In the genomic region with DNA sequence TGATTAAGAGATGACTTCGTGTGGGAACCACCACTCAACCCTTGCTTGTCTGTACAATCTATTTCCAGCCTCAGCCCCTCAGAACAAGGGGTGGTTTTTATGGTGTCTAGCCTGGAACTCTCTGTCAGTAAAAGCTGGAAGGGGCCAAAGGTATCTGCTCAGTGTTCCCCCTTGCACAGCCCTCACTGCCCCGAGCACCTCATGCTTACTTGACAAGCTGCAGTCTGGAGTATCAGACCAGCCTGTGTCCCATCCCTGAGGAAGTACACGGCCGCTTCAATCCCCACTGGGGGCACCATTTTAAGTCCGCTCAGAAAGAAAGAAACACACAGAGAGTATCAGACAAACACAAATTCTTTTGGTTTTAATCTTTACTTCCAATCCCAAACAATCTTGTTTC, we compare ENCODE assay signal across 18 cellular contexts. TPM values are rescaled to one million over a fixed set of nuclear protein-coding genes. Genes with fewer than 3 reads are reported as not detected.
A peak's percentile ranks its signal among the peaks of the same experiment; 100 is the strongest.
DNase-seq lines count a peak whose midpoint lies in the region; ATAC-seq and TF ChIP-seq lines count a peak whose summit lies in the region.
"Had no signal": no experiment of that assay in that cellular context is flagged by ENCODE, and none has a peak within 500 bp of the region (broad histone marks: within the 10 kb centered on the region; RNA-seq: fewer than 3 reads in every experiment).

No MANE protein-coding gene starts in this region.

- H3K36me3 ChIP-seq in tibial artery: peaks cover 46 to 53% (median 52%) of the 10 kb centered on the region in 3 donors
- H3K36me3 ChIP-seq: HAP-1 had no signal

- peaks cover 48% of the 10 kb centered on the region for H3K36me3 Mint-ChIP-seq in WTC11

- H3K27ac ChIP-seq in tibial artery: peak overlapping the region; percentile 50 to 61
- H3K27ac ChIP-seq: KMS-11 had no signal

- no peak for ATAC-seq in left ventricle myocardium superior
- no peak for ATAC-seq in WTC11
- no peak for ATAC-seq in GM19452 (IDR thresholded peaks at IDR 0.05; ENCODE audit: unreplicated experiment)
- ATAC-seq: Panc1, Right ventricle myocardium inferior had no signal

- intact Hi-C loops in cardiac septum (cut with DNase I) (loop anchor here (10.0 kb wide), 1 partner anchor 402 kb away; no protein-coding TSS in a partner anchor), left ventricle myocardium superior (cut with micrococcal nuclease) (no loop called here), tibial artery (cut with DNase I; ENCODE audit: low total_unique reads) (no loop called here)

- no peaks in the 10 kb centered on the region for H3K9me3 Mint-ChIP-seq in WTC11

- peaks cover 35% of the 10 kb centered on the region for H3K4me1 Mint-ChIP-seq in WTC11

- CTCF ChIA-PET in WTC11 (lab: Charles Lee): interaction anchor here (0.9 to 4.1 kb wide), 3 partner anchors 139 to 166 kb away, joined by 3 to 51 read pairs (median 13); no protein-coding TSS in a partner anchor

- peaks cover 0 to 21% (median 5%) of the 10 kb centered on the region in 4 donors for H3K4me1 ChIP-seq in tibial artery

- POLR2A ChIA-PET in WTC11 (lab: Charles Lee): no interaction called here

- H3K4me3 ChIP-seq in tibial artery: no peak overlapping the region
- H3K4me3 ChIP-seq: HAP-1 had no signal

- DNase-seq in cardiac septum (ENCODE audit: low spot score): peak; percentile 26
- DNase-seq in left ventricle myocardium superior: no peak
- DNase-seq in WTC11 (ENCODE audit: low spot score): no peak
- peak; percentile 73 for DNase-seq in mesenteric fat pad (ENCODE audit: low spot score)
- no peak for DNase-seq in tibial artery
- no peak for DNase-seq in NCI-H128 (lab: John Stamatoyannopoulos, UW; ENCODE audit: unreplicated experiment)
- DNase-seq in NCI-H524 (lab: John Stamatoyannopoulos, UW): no peak
- DNase-seq: 8988T, C1 segment of cervical spinal cord, DMS 273 treated with DMSO at 0.1 percent for 48 hours, NCI-H1048, NCI-H146, NCI-H510A treated with DMSO at 0.1 percent for 48 hours had no signal

- H3K27me3 Mint-ChIP-seq in WTC11 (ENCODE audit: low read depth): no peaks in the 10 kb centered on the region

- no peaks in the 10 kb centered on the region for H3K9me3 ChIP-seq in tibial artery
- H3K9me3 ChIP-seq: HAP-1 had no signal

- H3K4me3 Mint-ChIP-seq in WTC11: no peak overlapping the region

- H3K27ac Mint-ChIP-seq in WTC11: peak overlapping the region; percentile 50; the same call in 1 of the 2 replicates

- TF ChIP-seq CTCF in WTC11 (IDR thresholded peaks at IDR 0.05) (no peak), tibial artery (IDR thresholded peaks at IDR 0.05) (no peak)

- H3K27me3 ChIP-seq in tibial artery: no peaks in the 10 kb centered on the region

TF ChIP-seq in WTC11, 78 proteins besides CTCF, POLR2A, EP300 and RAD21:
- TF ChIP-seq, protein P1, sequence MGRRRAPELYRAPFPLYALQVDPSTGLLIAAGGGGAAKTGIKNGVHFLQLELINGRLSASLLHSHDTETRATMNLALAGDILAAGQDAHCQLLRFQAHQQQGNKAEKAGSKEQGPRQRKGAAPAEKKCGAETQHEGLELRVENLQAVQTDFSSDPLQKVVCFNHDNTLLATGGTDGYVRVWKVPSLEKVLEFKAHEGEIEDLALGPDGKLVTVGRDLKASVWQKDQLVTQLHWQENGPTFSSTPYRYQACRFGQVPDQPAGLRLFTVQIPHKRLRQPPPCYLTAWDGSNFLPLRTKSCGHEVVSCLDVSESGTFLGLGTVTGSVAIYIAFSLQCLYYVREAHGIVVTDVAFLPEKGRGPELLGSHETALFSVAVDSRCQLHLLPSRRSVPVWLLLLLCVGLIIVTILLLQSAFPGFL (CRISPR knock-in tag; IDR thresholded peaks at IDR 0.05; ENCODE audit: borderline replicate concordance): no peak
- TF ChIP-seq, protein P2, sequence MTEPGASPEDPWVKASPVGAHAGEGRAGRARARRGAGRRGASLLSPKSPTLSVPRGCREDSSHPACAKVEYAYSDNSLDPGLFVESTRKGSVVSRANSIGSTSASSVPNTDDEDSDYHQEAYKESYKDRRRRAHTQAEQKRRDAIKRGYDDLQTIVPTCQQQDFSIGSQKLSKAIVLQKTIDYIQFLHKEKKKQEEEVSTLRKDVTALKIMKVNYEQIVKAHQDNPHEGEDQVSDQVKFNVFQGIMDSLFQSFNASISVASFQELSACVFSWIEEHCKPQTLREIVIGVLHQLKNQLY (CRISPR knock-in tag; IDR thresholded peaks at IDR 0.05): no peak
- TF ChIP-seq ELF4 (CRISPR knock-in tag; IDR thresholded peaks at IDR 0.05; ENCODE audit: low read depth) (no peak), EMX1 (CRISPR knock-in tag; IDR thresholded peaks at IDR 0.05) (no peak), SMAD3 (CRISPR knock-in tag; IDR thresholded peaks at IDR 0.05; ENCODE audit: borderline replicate concordance) (no peak), CBFB (CRISPR knock-in tag; IDR thresholded peaks at IDR 0.05; ENCODE audit: low read depth) (no peak), PRRX2 (CRISPR knock-in tag; IDR thresholded peaks at IDR 0.05) (no peak)
- TF ChIP-seq, protein P3, sequence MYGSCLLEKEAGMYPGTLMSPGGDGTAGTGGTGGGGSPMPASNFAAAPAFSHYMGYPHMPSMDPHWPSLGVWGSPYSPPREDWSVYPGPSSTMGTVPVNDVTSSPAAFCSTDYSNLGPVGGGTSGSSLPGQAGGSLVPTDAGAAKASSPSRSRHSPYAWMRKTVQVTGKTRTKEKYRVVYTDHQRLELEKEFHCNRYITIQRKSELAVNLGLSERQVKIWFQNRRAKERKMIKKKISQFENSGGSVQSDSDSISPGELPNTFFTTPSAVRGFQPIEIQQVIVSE (CRISPR knock-in tag; IDR thresholded peaks at IDR 0.05; ENCODE audit: borderline replicate concordance): no peak
- TF ChIP-seq, protein P4, sequence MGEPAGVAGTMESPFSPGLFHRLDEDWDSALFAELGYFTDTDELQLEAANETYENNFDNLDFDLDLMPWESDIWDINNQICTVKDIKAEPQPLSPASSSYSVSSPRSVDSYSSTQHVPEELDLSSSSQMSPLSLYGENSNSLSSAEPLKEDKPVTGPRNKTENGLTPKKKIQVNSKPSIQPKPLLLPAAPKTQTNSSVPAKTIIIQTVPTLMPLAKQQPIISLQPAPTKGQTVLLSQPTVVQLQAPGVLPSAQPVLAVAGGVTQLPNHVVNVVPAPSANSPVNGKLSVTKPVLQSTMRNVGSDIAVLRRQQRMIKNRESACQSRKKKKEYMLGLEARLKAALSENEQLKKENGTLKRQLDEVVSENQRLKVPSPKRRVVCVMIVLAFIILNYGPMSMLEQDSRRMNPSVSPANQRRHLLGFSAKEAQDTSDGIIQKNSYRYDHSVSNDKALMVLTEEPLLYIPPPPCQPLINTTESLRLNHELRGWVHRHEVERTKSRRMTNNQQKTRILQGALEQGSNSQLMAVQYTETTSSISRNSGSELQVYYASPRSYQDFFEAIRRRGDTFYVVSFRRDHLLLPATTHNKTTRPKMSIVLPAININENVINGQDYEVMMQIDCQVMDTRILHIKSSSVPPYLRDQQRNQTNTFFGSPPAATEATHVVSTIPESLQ (CRISPR knock-in tag; IDR thresholded peaks at IDR 0.05): no peak
- TF ChIP-seq, protein P5, sequence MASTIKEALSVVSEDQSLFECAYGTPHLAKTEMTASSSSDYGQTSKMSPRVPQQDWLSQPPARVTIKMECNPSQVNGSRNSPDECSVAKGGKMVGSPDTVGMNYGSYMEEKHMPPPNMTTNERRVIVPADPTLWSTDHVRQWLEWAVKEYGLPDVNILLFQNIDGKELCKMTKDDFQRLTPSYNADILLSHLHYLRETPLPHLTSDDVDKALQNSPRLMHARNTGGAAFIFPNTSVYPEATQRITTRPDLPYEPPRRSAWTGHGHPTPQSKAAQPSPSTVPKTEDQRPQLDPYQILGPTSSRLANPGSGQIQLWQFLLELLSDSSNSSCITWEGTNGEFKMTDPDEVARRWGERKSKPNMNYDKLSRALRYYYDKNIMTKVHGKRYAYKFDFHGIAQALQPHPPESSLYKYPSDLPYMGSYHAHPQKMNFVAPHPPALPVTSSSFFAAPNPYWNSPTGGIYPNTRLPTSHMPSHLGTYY (CRISPR knock-in tag; IDR thresholded peaks at IDR 0.05): no peak
- TF ChIP-seq, protein P6, sequence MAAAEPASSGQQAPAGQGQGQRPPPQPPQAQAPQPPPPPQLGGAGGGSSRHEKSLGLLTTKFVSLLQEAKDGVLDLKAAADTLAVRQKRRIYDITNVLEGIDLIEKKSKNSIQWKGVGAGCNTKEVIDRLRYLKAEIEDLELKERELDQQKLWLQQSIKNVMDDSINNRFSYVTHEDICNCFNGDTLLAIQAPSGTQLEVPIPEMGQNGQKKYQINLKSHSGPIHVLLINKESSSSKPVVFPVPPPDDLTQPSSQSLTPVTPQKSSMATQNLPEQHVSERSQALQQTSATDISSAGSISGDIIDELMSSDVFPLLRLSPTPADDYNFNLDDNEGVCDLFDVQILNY (CRISPR knock-in tag; IDR thresholded peaks at IDR 0.05): no peak
- TF ChIP-seq, protein P7, sequence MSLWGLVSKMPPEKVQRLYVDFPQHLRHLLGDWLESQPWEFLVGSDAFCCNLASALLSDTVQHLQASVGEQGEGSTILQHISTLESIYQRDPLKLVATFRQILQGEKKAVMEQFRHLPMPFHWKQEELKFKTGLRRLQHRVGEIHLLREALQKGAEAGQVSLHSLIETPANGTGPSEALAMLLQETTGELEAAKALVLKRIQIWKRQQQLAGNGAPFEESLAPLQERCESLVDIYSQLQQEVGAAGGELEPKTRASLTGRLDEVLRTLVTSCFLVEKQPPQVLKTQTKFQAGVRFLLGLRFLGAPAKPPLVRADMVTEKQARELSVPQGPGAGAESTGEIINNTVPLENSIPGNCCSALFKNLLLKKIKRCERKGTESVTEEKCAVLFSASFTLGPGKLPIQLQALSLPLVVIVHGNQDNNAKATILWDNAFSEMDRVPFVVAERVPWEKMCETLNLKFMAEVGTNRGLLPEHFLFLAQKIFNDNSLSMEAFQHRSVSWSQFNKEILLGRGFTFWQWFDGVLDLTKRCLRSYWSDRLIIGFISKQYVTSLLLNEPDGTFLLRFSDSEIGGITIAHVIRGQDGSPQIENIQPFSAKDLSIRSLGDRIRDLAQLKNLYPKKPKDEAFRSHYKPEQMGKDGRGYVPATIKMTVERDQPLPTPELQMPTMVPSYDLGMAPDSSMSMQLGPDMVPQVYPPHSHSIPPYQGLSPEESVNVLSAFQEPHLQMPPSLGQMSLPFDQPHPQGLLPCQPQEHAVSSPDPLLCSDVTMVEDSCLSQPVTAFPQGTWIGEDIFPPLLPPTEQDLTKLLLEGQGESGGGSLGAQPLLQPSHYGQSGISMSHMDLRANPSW (CRISPR knock-in tag; conservative IDR thresholded peaks at IDR 0.05; ENCODE audit: low read depth): no peak
- TF ChIP-seq, protein P8, sequence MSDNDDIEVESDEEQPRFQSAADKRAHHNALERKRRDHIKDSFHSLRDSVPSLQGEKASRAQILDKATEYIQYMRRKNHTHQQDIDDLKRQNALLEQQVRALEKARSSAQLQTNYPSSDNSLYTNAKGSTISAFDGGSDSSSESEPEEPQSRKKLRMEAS (CRISPR knock-in tag; IDR thresholded peaks at IDR 0.05): no peak
TF ChIP-seq in WTC11: peak in this region for 0.

RNA-seq across cellular contexts. Expression of a gene that starts 32.4 kb away (rescaled TPM):
- total RNA-seq in cardiac septum (13.5 TPM), left ventricle myocardium superior (7.1 TPM), WTC11 (2021) (39.7 to 45.4 TPM (median 42.0 TPM) in 3 replicates), mesenteric fat pad (20.8 TPM)

Comparison
In these comparisons a context has a peak if more than half of its experiments do, and no peak if none do; other contexts are left out.
1. DNase-seq: peak in cardiac septum (single experiment) and mesenteric fat pad (single experiment); none in left ventricle myocardium superior (single experiment), WTC11 (single experiment), tibial artery (0 of 2), NCI-H128 (single experiment) and NCI-H524 (0 of 2).